In genomic region chr10:17229717-17229966, GRCh38 we compare ENCODE assay signal across 1 cellular context.
TF ChIP-seq lines count a peak whose summit lies in the region.

No MANE protein-coding gene starts in this region.

TF ChIP-seq in HCT116, 20 proteins besides CTCF, POLR2A, EP300 and RAD21 (continued from another document):
- TF ChIP-seq POLR2AphosphoS5 (IDR thresholded peaks at IDR 0.05; ENCODE audit: low read depth, low read length) (no peak), SIN3A (IDR thresholded peaks at IDR 0.05; ENCODE audit: low read depth) (no peak), MAX (IDR thresholded peaks at IDR 0.05) (no peak), CBX3 (IDR thresholded peaks at IDR 0.05; ENCODE audit: low read depth) (no peak), CEBPB (IDR thresholded peaks at IDR 0.05; ENCODE audit: low read depth) (no peak), ZFX (IDR thresholded peaks at IDR 0.05) (no peak; the same call in 1 of the 2 replicates), FOSL1 (IDR thresholded peaks at IDR 0.05; ENCODE audit: low read depth) (no peak), ZBTB33 (IDR thresholded peaks at IDR 0.05; ENCODE audit: extremely low read depth, insufficient replicate concordance, low read length) (no peak), TCF7L2 (IDR thresholded peaks at IDR 0.05; ENCODE audit: borderline replicate concordance, extremely low read depth, insufficient read depth, insufficient read length) (no peak)
- TF ChIP-seq, protein P1, sequence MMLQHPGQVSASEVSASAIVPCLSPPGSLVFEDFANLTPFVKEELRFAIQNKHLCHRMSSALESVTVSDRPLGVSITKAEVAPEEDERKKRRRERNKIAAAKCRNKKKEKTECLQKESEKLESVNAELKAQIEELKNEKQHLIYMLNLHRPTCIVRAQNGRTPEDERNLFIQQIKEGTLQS (IDR thresholded peaks at IDR 0.05), result no peak
TF ChIP-seq in HCT116: peak in this region for 0.
